8 cellular contexts compared by ENCODE assay signal in the genomic region with DNA sequence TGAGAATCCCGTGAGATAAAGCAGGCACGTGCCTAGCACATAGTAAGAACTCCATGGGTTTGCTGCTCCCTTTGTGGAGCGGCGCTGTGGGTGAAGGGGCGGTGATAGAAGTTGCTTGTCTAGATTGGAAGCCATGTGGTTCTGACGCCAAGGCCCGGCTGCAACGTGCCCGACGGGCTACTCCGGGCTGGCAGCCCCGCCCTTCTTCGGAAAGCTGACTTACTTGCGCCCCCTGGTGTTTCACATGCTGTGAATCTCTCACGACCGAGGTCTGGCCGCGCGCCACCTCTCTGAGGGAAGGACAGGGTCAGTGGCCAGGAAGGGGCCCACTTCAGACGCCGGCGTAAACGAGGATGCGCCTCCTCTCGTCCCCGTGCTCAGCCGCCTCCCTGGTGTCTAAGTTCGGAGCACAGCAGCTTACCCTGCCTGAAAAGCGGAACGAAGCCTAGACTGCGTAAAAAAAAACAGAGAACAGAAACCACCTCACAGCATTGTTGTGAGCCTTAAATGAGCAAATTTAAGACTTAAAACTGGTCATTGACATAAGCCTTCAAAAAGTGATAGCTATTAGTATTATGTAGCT. TPM values are rescaled to one million over a fixed set of nuclear protein-coding genes. Genes with fewer than 3 reads are reported as not detected.
A peak's percentile ranks its signal among the peaks of the same experiment; 100 is the strongest.
DNase-seq lines count a peak whose midpoint lies in the region; ATAC-seq, FAIRE-seq and TF ChIP-seq lines count a peak whose summit lies in the region.

No MANE protein-coding gene starts in this region.

- H3K9me3 ChIP-seq in A549 (no peaks in the 10 kb centered on the region), iPS DF 6.9 (ENCODE audit: control insufficient read depth, insufficient read depth, low read length) (no peaks in the 10 kb centered on the region), skeletal muscle satellite cell (replicated peaks; ENCODE audit: low read length) (no peaks in the 10 kb centered on the region)

- H3K36me3 Mint-ChIP-seq in brain = no peaks in the 10 kb centered on the region

- peaks cover 7% of the 10 kb centered on the region; the same call in 1 of the 3 replicates for H3K4me1 ChIP-seq in A549
- H3K4me1 ChIP-seq in iPS DF 6.9 (ENCODE audit: control insufficient read depth, insufficient read depth, low read length) = peaks cover 1% of the 10 kb centered on the region; the same call in 1 of the 2 replicates
- peaks cover 32% of the 10 kb centered on the region for H3K4me1 ChIP-seq in skeletal muscle satellite cell (ENCODE audit: control insufficient read depth, insufficient read depth, low read length)

- CTCF ChIA-PET in A549 (lab: Yijun Ruan, JAX) = interaction anchor here (0.6 to 8.7 kb wide), 28 partner anchors 11 to 338 kb away, joined by 3 to 165 read pairs (median 4); a partner anchor contains a TSS

- TF ChIP-seq RAD21 in A549 (conservative IDR thresholded peaks at IDR 0.05 in 1 of 2, IDR thresholded peaks at IDR 0.05 in 1 of 2) = peak; percentile 69 to 72

- no peaks in the 10 kb centered on the region for H3K9me3 Mint-ChIP-seq in brain

- peaks cover 10% of the 10 kb centered on the region for H3K27me3 Mint-ChIP-seq in brain

- H3K4me2 ChIP-seq in A549 (peak overlapping the region; percentile 85), skeletal muscle satellite cell (ENCODE audit: low read length) (peak overlapping the region; percentile 81)

- H3K4me1 Mint-ChIP-seq in brain = peaks cover 38% of the 10 kb centered on the region

- no peak for TF ChIP-seq EP300 in A549 (IDR thresholded peaks at IDR 0.05)

- H3K27ac ChIP-seq in A549 = peak overlapping the region; percentile 61 to 73; a peak in 5 of 6 replicates
- no peak overlapping the region for H3K27ac ChIP-seq in iPS DF 6.9 (ENCODE audit: low read length)

- H3K4me3 Mint-ChIP-seq in brain = peak overlapping the region; percentile 81 to 90 (median 85)

- POLR2A ChIA-PET in A549 (lab: Yijun Ruan, JAX) = interaction anchor here (0.8 to 1.2 kb wide), 2 partner anchors 72 to 76 kb away, joined by 7 to 10 read pairs; no protein-coding TSS in a partner anchor

- no peak for FAIRE-seq in A549 (lab: Jason Lieb, UNC)

- H3K36me3 ChIP-seq in iPS DF 6.9 (ENCODE audit: control insufficient read depth, insufficient read depth, low read length) = no peaks in the 10 kb centered on the region
- no peaks in the 10 kb centered on the region for H3K36me3 ChIP-seq in skeletal muscle satellite cell (ENCODE audit: insufficient read depth, low read length)

- peak; percentile 43 to 88 for DNase-seq in A549 (ENCODE audit: low read depth in 1 of 2, low spot score in 1 of 2)
- DNase-seq in NCI-H2107 (lab: John Stamatoyannopoulos, UW) = peak; percentile 94
- peak; percentile 89 for DNase-seq in UCSD-AML1 (lab: John Stamatoyannopoulos, UW; ENCODE audit: unreplicated experiment)
- DNase-seq in iPS DF 6.9 (ENCODE audit: low read depth, low spot score) = peak; percentile 85

- H3K27me3 ChIP-seq in iPS DF 6.9 (ENCODE audit: control insufficient read depth, insufficient read depth, low read length) (no peaks in the 10 kb centered on the region; the same call in 1 of the 2 replicates), skeletal muscle satellite cell (ENCODE audit: control insufficient read depth, insufficient read depth, low read length) (no peaks in the 10 kb centered on the region)

- H3K27ac Mint-ChIP-seq in brain = peak overlapping the region; percentile 64 to 96 (median 80)

- TF ChIP-seq CTCF in A549 (IDR thresholded peaks at IDR 0.05) (peak; percentile 65), brain (conservative IDR thresholded peaks at IDR 0.05) (peak; percentile 89 to 94)

- peak overlapping the region; percentile 73 for H3K9ac ChIP-seq in skeletal muscle satellite cell (ENCODE audit: low read depth, low read length)

- ATAC-seq in A549 (peak; percentile 93 to 97), GM18520 (IDR thresholded peaks at IDR 0.05; ENCODE audit: unreplicated experiment) (peak; percentile 74), HG03064 (IDR thresholded peaks at IDR 0.05; ENCODE audit: low read depth, unreplicated experiment) (peak; percentile 98)

- H3K4me3 ChIP-seq in A549 (peak overlapping the region; percentile 27; the same call in 2 of the 3 replicates), iPS DF 6.9 (ENCODE audit: low read length) (no peak overlapping the region), skeletal muscle satellite cell (ENCODE audit: low read length) (peak overlapping the region; percentile 58)

- no peak for TF ChIP-seq POLR2A in A549 (IDR thresholded peaks at IDR 0.05; ENCODE audit: low read length)

- WGBS in A549 (ENCODE audit: missing lambda C conversion rate) = 13% methylated on average over 21 of the region's 31 CpGs
- no CpG with 5 or more reads among the region's 31 CpGs for WGBS in iPS DF 6.9 (ENCODE audit: insufficient coverage, insufficient read length)

TF ChIP-seq in A549, 52 proteins besides CTCF, POLR2A, EP300 and RAD21 (continues in another document):
- TF ChIP-seq BHLHE40 (IDR thresholded peaks at IDR 0.05; ENCODE audit: low read depth, low read length) = no peak
- TF ChIP-seq ZFP36 (IDR thresholded peaks at IDR 0.05; ENCODE audit: borderline replicate concordance, partially characterized antibody) = no peak
- TF ChIP-seq, protein P1, sequence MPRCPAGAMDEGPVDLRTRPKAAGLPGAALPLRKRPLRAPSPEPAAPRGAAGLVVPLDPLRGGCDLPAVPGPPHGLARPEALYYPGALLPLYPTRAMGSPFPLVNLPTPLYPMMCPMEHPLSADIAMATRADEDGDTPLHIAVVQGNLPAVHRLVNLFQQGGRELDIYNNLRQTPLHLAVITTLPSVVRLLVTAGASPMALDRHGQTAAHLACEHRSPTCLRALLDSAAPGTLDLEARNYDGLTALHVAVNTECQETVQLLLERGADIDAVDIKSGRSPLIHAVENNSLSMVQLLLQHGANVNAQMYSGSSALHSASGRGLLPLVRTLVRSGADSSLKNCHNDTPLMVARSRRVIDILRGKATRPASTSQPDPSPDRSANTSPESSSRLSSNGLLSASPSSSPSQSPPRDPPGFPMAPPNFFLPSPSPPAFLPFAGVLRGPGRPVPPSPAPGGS (IDR thresholded peaks at IDR 0.05) = no peak
- no peak for TF ChIP-seq EHF (CRISPR knock-in tag; IDR thresholded peaks at IDR 0.05)
- TF ChIP-seq FOXS1 (CRISPR knock-in tag; IDR thresholded peaks at IDR 0.05) = no peak
- TF ChIP-seq HEYL (CRISPR knock-in tag; IDR thresholded peaks at IDR 0.05) = no peak
- TF ChIP-seq RFX5 (IDR thresholded peaks at IDR 0.05) = no peak
- TF ChIP-seq HOXB13 (CRISPR knock-in tag; IDR thresholded peaks at IDR 0.05; ENCODE audit: low read depth) = peak; percentile 66; the same call in 1 of the 2 replicates
- no peak for TF ChIP-seq GATA3 (IDR thresholded peaks at IDR 0.05; ENCODE audit: borderline replicate concordance)
- TF ChIP-seq KDM1A (IDR thresholded peaks at IDR 0.05; ENCODE audit: low read depth) = no peak
- TF ChIP-seq CBX8 (IDR thresholded peaks at IDR 0.05) = no peak
- TF ChIP-seq, protein P2, sequence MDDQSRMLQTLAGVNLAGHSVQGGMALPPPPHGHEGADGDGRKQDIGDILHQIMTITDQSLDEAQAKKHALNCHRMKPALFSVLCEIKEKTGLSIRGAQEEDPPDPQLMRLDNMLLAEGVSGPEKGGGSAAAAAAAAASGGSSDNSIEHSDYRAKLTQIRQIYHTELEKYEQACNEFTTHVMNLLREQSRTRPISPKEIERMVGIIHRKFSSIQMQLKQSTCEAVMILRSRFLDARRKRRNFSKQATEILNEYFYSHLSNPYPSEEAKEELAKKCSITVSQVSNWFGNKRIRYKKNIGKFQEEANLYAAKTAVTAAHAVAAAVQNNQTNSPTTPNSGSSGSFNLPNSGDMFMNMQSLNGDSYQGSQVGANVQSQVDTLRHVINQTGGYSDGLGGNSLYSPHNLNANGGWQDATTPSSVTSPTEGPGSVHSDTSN (IDR thresholded peaks at IDR 0.05) = no peak
- peak; percentile 59; the same call in 1 of the 2 replicates for TF ChIP-seq MYC (IDR thresholded peaks at IDR 0.05; ENCODE audit: borderline replicate concordance, low read length)
- no peak for TF ChIP-seq SREBF2 (IDR thresholded peaks at IDR 0.05)
- no peak for TF ChIP-seq NR3C1 (IDR thresholded peaks at IDR 0.05)
- TF ChIP-seq, protein P3, sequence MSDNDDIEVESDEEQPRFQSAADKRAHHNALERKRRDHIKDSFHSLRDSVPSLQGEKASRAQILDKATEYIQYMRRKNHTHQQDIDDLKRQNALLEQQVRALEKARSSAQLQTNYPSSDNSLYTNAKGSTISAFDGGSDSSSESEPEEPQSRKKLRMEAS (IDR thresholded peaks at IDR 0.05) = peak; percentile 96
- no peak for TF ChIP-seq ZNF302 (CRISPR knock-in tag; IDR thresholded peaks at IDR 0.05)
- TF ChIP-seq RNF2 (IDR thresholded peaks at IDR 0.05; ENCODE audit: borderline replicate concordance, low read depth) = no peak
- TF ChIP-seq FOSL2 (IDR thresholded peaks at IDR 0.05) = no peak
- no peak for TF ChIP-seq FOSL2 (CRISPR knock-in tag; IDR thresholded peaks at IDR 0.05)
- TF ChIP-seq FOSB (CRISPR knock-in tag; IDR thresholded peaks at IDR 0.05) = no peak
- no peak; a peak in 1 of 5 replicates for TF ChIP-seq JUN (IDR thresholded peaks at IDR 0.05)
- TF ChIP-seq, protein P4, sequence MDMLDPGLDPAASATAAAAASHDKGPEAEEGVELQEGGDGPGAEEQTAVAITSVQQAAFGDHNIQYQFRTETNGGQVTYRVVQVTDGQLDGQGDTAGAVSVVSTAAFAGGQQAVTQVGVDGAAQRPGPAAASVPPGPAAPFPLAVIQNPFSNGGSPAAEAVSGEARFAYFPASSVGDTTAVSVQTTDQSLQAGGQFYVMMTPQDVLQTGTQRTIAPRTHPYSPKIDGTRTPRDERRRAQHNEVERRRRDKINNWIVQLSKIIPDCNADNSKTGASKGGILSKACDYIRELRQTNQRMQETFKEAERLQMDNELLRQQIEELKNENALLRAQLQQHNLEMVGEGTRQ (IDR thresholded peaks at IDR 0.05) = peak; percentile 32; the same call in 1 of the 2 replicates
- 0 out of 2 replicates have a peak, but pooled peaks have one; percentile 49 for TF ChIP-seq HOXB5 (CRISPR knock-in tag; IDR thresholded peaks at IDR 0.05)
- 0 out of 2 replicates have a peak, but pooled peaks have one; percentile 16 for TF ChIP-seq NPAS2 (CRISPR knock-in tag; IDR thresholded peaks at IDR 0.05; ENCODE audit: borderline replicate concordance)

RNA-seq across cellular contexts. Expression of a gene that starts 42.6 kb away (rescaled TPM):
- polyA plus RNA-seq in A549 (2011; rRNA removed) = 0.26 and 0.37 TPM in 2 replicates
- polyA plus RNA-seq in A549 (2012; cell fraction: cytosol; rRNA removed) = 0.13 TPM in 2 replicates
- polyA plus RNA-seq in A549 (2012; cell fraction: nucleus; rRNA removed) = 0.40 and 0.43 TPM in 2 replicates
- polyA plus RNA-seq in A549 (2017; fragmentation: RNase III; extraction: RNeasy Plus Mini Kit Qiagen cat#74134 plus additional on column Dnase treatment) = 0.21 to 0.32 TPM (median 0.28 TPM) in 3 replicates
- 0.54 and 0.58 TPM in 2 replicates for polyA minus RNA-seq in A549 (2011; rRNA and poly(A)+ RNA removed)
- 0.68 TPM for polyA plus RNA-seq in brain (ENCODE audit: insufficient read depth, low read depth, low replicate concordance)
- 0.87 and 1.3 TPM in 2 replicates for total RNA-seq in skeletal muscle satellite cell (2012; rRNA removed)
